In the genomic region with DNA sequence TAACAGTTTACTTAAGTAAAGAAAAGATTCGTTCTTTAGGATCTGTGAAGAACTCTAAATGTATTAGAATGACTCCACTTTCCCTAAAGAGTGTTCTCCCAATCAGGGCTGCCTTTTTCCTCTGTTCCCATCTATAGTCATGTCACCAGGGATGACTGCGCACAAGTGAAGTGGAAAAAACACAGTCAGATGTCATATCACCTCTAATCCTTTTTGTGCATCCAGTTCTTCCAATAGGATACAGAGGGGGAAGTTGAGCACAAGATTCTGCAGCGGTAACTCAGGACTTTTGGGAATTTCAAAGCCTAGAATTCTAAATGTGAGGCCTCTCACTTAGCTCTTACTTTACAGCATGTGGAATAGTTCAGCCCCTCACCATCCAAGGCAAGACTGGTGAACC, we compare ENCODE assay signal across 15 cellular contexts.
DNase-seq lines count a peak whose midpoint lies in the region; ATAC-seq and TF ChIP-seq lines count a peak whose summit lies in the region.
"Had no signal": no experiment of that assay in that cellular context is flagged by ENCODE, and none has a peak within 500 bp of the region (broad histone marks: within the 10 kb centered on the region; RNA-seq: fewer than 3 reads in every experiment).

No MANE protein-coding gene starts in this region.

- dilution Hi-C loops in IMR-90 (cut with HindIII; ENCODE audit: low sequenced_read_pairs, unreplicated experiment), result no loop called here

- TF ChIP-seq RAD21 in IMR-90 (IDR thresholded peaks at IDR 0.05; ENCODE audit: low read length), result no peak

- H3K9me3 ChIP-seq in IMR-90 (ENCODE audit: control insufficient read depth, insufficient read depth, low read length) (no peaks in the 10 kb centered on the region), mesenchymal stem cell (ENCODE audit: control insufficient read depth, low read length) (no peaks in the 10 kb centered on the region)
- H3K9me3 ChIP-seq in CD4-positive, alpha-beta T cell (ENCODE audit: control insufficient read depth, low read length), result no peaks in the 10 kb centered on the region
- H3K9me3 ChIP-seq: Caco-2 had no signal

- H3K4ac ChIP-seq in IMR-90 (ENCODE audit: low read depth, low read length), result no peak overlapping the region
- no peak overlapping the region for H3K4ac ChIP-seq in mesenchymal stem cell (ENCODE audit: low read depth in 1 of 2, low read length in 2 of 2)

- H2BK20ac ChIP-seq in IMR-90 (ENCODE audit: low read depth, low read length), result no peak overlapping the region

- H2BK120ac ChIP-seq in IMR-90 (ENCODE audit: low read depth, low read length) (no peak overlapping the region), mesenchymal stem cell (ENCODE audit: low read depth, low read length) (no peak overlapping the region)

- no peak overlapping the region for H4K5ac ChIP-seq in IMR-90 (ENCODE audit: low read depth, low read length)

- H3K14ac ChIP-seq in IMR-90 (replicated peaks; ENCODE audit: low read depth, low read length) (no peak overlapping the region), mesenchymal stem cell (ENCODE audit: low read length in 2 of 2) (no peak overlapping the region)

- H2BK5ac ChIP-seq in IMR-90 (ENCODE audit: low read depth, low read length, poor library complexity, severe bottlenecking) (no peak overlapping the region), mesenchymal stem cell (ENCODE audit: low read depth, low read length, poor library complexity, severe bottlenecking) (no peak overlapping the region)

- H2AFZ ChIP-seq in IMR-90 (replicated peaks; ENCODE audit: low read length, poor library complexity) (no peak overlapping the region), mesenchymal stem cell (ENCODE audit: low read depth, low read length) (no peak overlapping the region)
- H2AFZ ChIP-seq: GM23248 had no signal

- no peak for TF ChIP-seq POLR2A in IMR-90 (IDR thresholded peaks at IDR 0.05; ENCODE audit: low read depth, low read length)

- H3K36me3 Mint-ChIP-seq in CD4-positive, alpha-beta T cell (ENCODE audit: low read depth), result no peaks in the 10 kb centered on the region
- H3K36me3 Mint-ChIP-seq: CD8-positive, alpha-beta T cell had no signal

- no peaks in the 10 kb centered on the region for H3K27me3 Mint-ChIP-seq in CD4-positive, alpha-beta T cell

- H3K27ac ChIP-seq in IMR-90 (ENCODE audit: insufficient read depth, low read length) (no peak overlapping the region), mesenchymal stem cell (ENCODE audit: low read length, poor library complexity, severe bottlenecking) (no peak overlapping the region)
- H3K27ac ChIP-seq in CD4-positive, alpha-beta T cell (ENCODE audit: low read depth, low read length), result no peak overlapping the region
- H3K27ac ChIP-seq: GM23248 had no signal

- no peak overlapping the region for H2AK9ac ChIP-seq in IMR-90 (replicated peaks; ENCODE audit: low read depth, low read length, poor library complexity)

- H3K4me3 ChIP-seq in IMR-90 (ENCODE audit: insufficient read depth, low read depth, low read length) (no peak overlapping the region), mesenchymal stem cell (ENCODE audit: insufficient read depth in 1 of 2, low read depth in 1 of 2, low read length in 2 of 2) (no peak overlapping the region)
- H3K4me3 ChIP-seq: GM12878, GM23248 had no signal

- H3K56ac ChIP-seq in IMR-90 (ENCODE audit: extremely low read depth, insufficient read depth, low read length), result no peak overlapping the region

- H2BK15ac ChIP-seq in IMR-90 (ENCODE audit: low read depth, low read length) (no peak overlapping the region), mesenchymal stem cell (ENCODE audit: low read depth, poor library complexity, severe bottlenecking) (no peak overlapping the region)

- H3K79me1 ChIP-seq in IMR-90 (ENCODE audit: low read depth in 1 of 2, low read length in 2 of 2), result peaks cover 2 to 8% of the 10 kb centered on the region in 2 experiments; a peak in 1 of 4 replicates
- peaks cover 11% of the 10 kb centered on the region for H3K79me1 ChIP-seq in mesenchymal stem cell (replicated peaks; ENCODE audit: low read length, poor library complexity, severe bottlenecking)

- H3K4me3 Mint-ChIP-seq in CD4-positive, alpha-beta T cell, result no peak overlapping the region
- H3K4me3 Mint-ChIP-seq: CD8-positive, alpha-beta T cell had no signal

- H3K27ac Mint-ChIP-seq in CD4-positive, alpha-beta T cell, result no peak overlapping the region
- H3K27ac Mint-ChIP-seq: CD8-positive, alpha-beta T cell had no signal

- H4K20me1 ChIP-seq in IMR-90 (ENCODE audit: insufficient read depth, low read length), result no peaks in the 10 kb centered on the region

- POLR2A ChIA-PET in IMR-90 (lab: Charles Lee; ENCODE audit: unreplicated experiment), result no interaction called here
- POLR2A ChIA-PET in CD4-positive, alpha-beta T cell (lab: Charles Lee), result no interaction called here

- peaks cover 8% of the 10 kb centered on the region; the same call in 1 of the 2 replicates for H3K9me1 ChIP-seq in IMR-90 (ENCODE audit: insufficient read depth, low read length)

- DNase-seq in G401 (ENCODE audit: low spot score), result peak; percentile 57
- no peak for DNase-seq in IMR-90
- DNase-seq in mesenchymal stem cell, result no peak
- no peak for DNase-seq in NCI-H1694 (lab: John Stamatoyannopoulos, UW)
- DNase-seq in NCI-H748 (lab: John Stamatoyannopoulos, UW; ENCODE audit: unreplicated experiment), result no peak
- DNase-seq in CD4-positive, alpha-beta T cell, result no peak
- DNase-seq: Caco-2; CD8-positive, alpha-beta T cell; DMS153; DND-41; GDM1; GM23248; H7; HCEC 1CT had no signal

- no CpG with 5 or more reads among the region's 3 CpGs for WGBS in IMR-90 (ENCODE audit: extremely low coverage in 2 of 2, insufficient read length in 1 of 2), 2 experiments
- WGBS in mesenchymal stem cell, result 95% methylated on average over 3 of the region's 3 CpGs

- in situ Hi-C loops in G401 (cut with HindIII; ENCODE audit: low sequenced_read_pairs), result no loop called here
- in situ Hi-C loops in IMR-90 (cut with MboI; ENCODE audit: low sequenced_read_pairs), result no loop called here

- H3K4me2 ChIP-seq in IMR-90 (ENCODE audit: low read depth, low read length), result no peak overlapping the region
- peak overlapping the region; percentile 11 for H3K4me2 ChIP-seq in mesenchymal stem cell (ENCODE audit: low read length, poor library complexity, severe bottlenecking)

- H3K23ac ChIP-seq in IMR-90 (ENCODE audit: low read depth, low read length) (0 out of 2 replicates have a peak overlapping the region, but pooled peaks have one; percentile 32), mesenchymal stem cell (ENCODE audit: low read length in 2 of 2) (no peak overlapping the region)

- CTCF ChIA-PET in IMR-90 (lab: Yijun Ruan, JAX), result no interaction called here
- CTCF ChIA-PET in CD4-positive, alpha-beta T cell (lab: Charles Lee), result no interaction called here

- H2AK5ac ChIP-seq in IMR-90 (ENCODE audit: low read depth, low read length) (no peak overlapping the region), mesenchymal stem cell (ENCODE audit: low read length, severe bottlenecking) (peak overlapping the region; percentile 50)

- no peaks in the 10 kb centered on the region for H3K4me1 ChIP-seq in IMR-90 (ENCODE audit: control insufficient read depth, insufficient read depth, low read length)
- no peaks in the 10 kb centered on the region for H3K4me1 ChIP-seq in mesenchymal stem cell (ENCODE audit: control insufficient read depth, insufficient read depth, low read depth, low read length)
- H3K4me1 ChIP-seq: Caco-2 had no signal

- no peak overlapping the region for H4K91ac ChIP-seq in IMR-90 (ENCODE audit: insufficient read depth, low read depth, low read length)
- H4K91ac ChIP-seq in mesenchymal stem cell (ENCODE audit: low read length), result no peak overlapping the region

- H3K27me3 ChIP-seq in IMR-90 (ENCODE audit: control insufficient read depth, insufficient read depth, low read length) (no peaks in the 10 kb centered on the region), mesenchymal stem cell (ENCODE audit: control insufficient read depth in 1 of 2, insufficient read depth in 1 of 2, low read length in 2 of 2) (no peaks in the 10 kb centered on the region)
- no peaks in the 10 kb centered on the region for H3K27me3 ChIP-seq in CD4-positive, alpha-beta T cell (ENCODE audit: control insufficient read depth, insufficient read depth, low read length)

- peaks cover 2% of the 10 kb centered on the region for H3K9me3 Mint-ChIP-seq in CD4-positive, alpha-beta T cell
- H3K9me3 Mint-ChIP-seq: CD8-positive, alpha-beta T cell had no signal

- ATAC-seq in IMR-90 (ENCODE audit: low read depth), result no peak
- ATAC-seq in CD4-positive, alpha-beta T cell (ENCODE audit: poor library complexity), result no peak
- ATAC-seq: CD8-positive, alpha-beta T cell; GM12878 had no signal

- H3K18ac ChIP-seq in IMR-90 (ENCODE audit: low read depth, low read length) (no peak overlapping the region), mesenchymal stem cell (ENCODE audit: low read depth in 1 of 2, low read length in 2 of 2) (no peak overlapping the region)

- H3K9ac ChIP-seq in IMR-90 (ENCODE audit: low read depth, low read length) (no peak overlapping the region), mesenchymal stem cell (ENCODE audit: low read length) (no peak overlapping the region)
- H3K9ac ChIP-seq: GM23248 had no signal

- no peak for TF ChIP-seq CTCF in IMR-90 (conservative IDR thresholded peaks at IDR 0.05; ENCODE audit: low read depth, low read length)
- no peak for TF ChIP-seq CTCF in CD4-positive, alpha-beta T cell (IDR thresholded peaks at IDR 0.05)

- intact Hi-C loops in IMR-90 (cut with micrococcal nuclease), result no loop called here
- intact Hi-C loops in CD4-positive, alpha-beta T cell (cut with DNase I, micrococcal nuclease), result no loop called here

- no peak overlapping the region for H2BK12ac ChIP-seq in mesenchymal stem cell (ENCODE audit: low read length in 2 of 2)

- no TSS peak for BruUV-seq in IMR-90 (replicated peaks; lab: Mats Ljungman, UMichigan)

- H4K8ac ChIP-seq in IMR-90 (ENCODE audit: low read depth in 2 of 2, low read length in 2 of 2), result no peak overlapping the region
- H4K8ac ChIP-seq in mesenchymal stem cell (ENCODE audit: low read length), result no peak overlapping the region

- H3K36me3 ChIP-seq in IMR-90 (ENCODE audit: control insufficient read depth, insufficient read depth, low read length), result no peaks in the 10 kb centered on the region
- peaks cover 0 to 12% of the 10 kb centered on the region in 2 experiments for H3K36me3 ChIP-seq in mesenchymal stem cell (ENCODE audit: control insufficient read depth in 1 of 2, insufficient read depth in 2 of 2, low read depth in 1 of 2, low read length in 2 of 2)

- H3K4me1 Mint-ChIP-seq in CD4-positive, alpha-beta T cell (ENCODE audit: low read depth), result no peaks in the 10 kb centered on the region

TF ChIP-seq in IMR-90, 13 proteins besides CTCF, POLR2A, EP300 and RAD21:
- no peak for TF ChIP-seq CEBPB (IDR thresholded peaks at IDR 0.05; ENCODE audit: low read depth, low read length)
